Comparison of ENCODE assay signal across 19 cellular contexts in the genomic region with DNA sequence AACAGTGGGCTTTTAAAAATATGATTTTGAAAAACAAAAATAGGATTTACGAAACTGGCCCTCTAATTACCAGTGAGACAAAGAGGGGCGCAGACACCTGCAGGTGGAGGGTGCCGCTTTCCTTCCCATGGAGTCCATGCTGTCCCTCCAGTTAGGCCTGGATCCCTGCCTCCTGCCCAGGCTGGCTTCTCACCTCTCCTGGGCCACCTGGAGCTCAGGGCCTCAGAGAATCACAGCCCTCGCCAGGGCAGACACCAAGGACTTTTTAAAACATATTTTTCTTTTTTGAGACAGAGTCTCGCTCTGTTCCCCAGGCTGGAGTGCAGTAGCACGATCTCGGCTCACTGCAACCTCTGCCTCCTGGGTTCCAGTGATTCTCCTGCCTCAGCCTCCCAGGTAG.
DNase-seq lines count a peak whose midpoint lies in the region; ATAC-seq and TF ChIP-seq lines count a peak whose summit lies in the region.
"Had no signal": no experiment of that assay in that cellular context is flagged by ENCODE, and none has a peak within 500 bp of the region (broad histone marks: within the 10 kb centered on the region; RNA-seq: fewer than 3 reads in every experiment).

No MANE protein-coding gene starts in this region.

- peaks cover 2% of the 10 kb centered on the region for H3K9me3 Mint-ChIP-seq in activated CD8-positive, alpha-beta memory T cell treated with anti-CD3 and anti-CD28 coated beads, Interleukin-2, amount 10 ng/mL, durations not matched to agents 7 days and 5 days (ENCODE audit: low read depth)
- no peaks in the 10 kb centered on the region for H3K9me3 Mint-ChIP-seq in type B pancreatic cell
- no peaks in the 10 kb centered on the region for H3K9me3 Mint-ChIP-seq in activated CD8-positive, alpha-beta T cell treated with anti-CD3 and anti-CD28 coated beads for 36 hours
- H3K9me3 Mint-ChIP-seq: CD4-positive, alpha-beta T cell had no signal

- peaks cover 2% of the 10 kb centered on the region for H3K27me3 Mint-ChIP-seq in activated CD8-positive, alpha-beta memory T cell treated with anti-CD3 and anti-CD28 coated beads, Interleukin-2, amount 10 ng/mL, durations not matched to agents 7 days and 5 days
- peaks cover 7% of the 10 kb centered on the region for H3K27me3 Mint-ChIP-seq in type B pancreatic cell
- peaks cover 12% of the 10 kb centered on the region for H3K27me3 Mint-ChIP-seq in activated CD8-positive, alpha-beta T cell treated with anti-CD3 and anti-CD28 coated beads for 36 hours

- intact Hi-C loops in colonic mucosa (cut with DNase I): no loop called here
- intact Hi-C loops in esophagus muscularis mucosa (cut with DNase I): no loop called here
- intact Hi-C loops in activated CD8-positive, alpha-beta T cell treated with anti-CD3 and anti-CD28 coated beads for 36 hours (cut with micrococcal nuclease): no loop called here

- no peak overlapping the region for H3K9ac ChIP-seq in colonic mucosa (ENCODE audit: low read depth in 2 of 2, low read length in 2 of 2)

- DNase-seq in activated CD8-positive, alpha-beta memory T cell treated with anti-CD3 and anti-CD28 coated beads for 24 hours: peak; percentile 15
- DNase-seq in activated CD8-positive, alpha-beta memory T cell treated with anti-CD3 and anti-CD28 coated beads, Interleukin-2, amount 10 ng/mL, durations not matched to agents 7 days and 5 days: no peak
- peak; percentile 5 for DNase-seq in colonic mucosa
- DNase-seq in esophagus muscularis mucosa (ENCODE audit: extremely low spot score): peak; percentile 79
- peak; percentile 36 for DNase-seq in type B pancreatic cell (ENCODE audit: extremely low spot score, unreplicated experiment)
- DNase-seq in dedifferentiated amniotic fluid mesenchymal stem cell (ENCODE audit: extremely low spot score): no peak
- DNase-seq in activated CD8-positive, alpha-beta T cell treated with anti-CD3 and anti-CD28 coated beads for 36 hours: no peak
- DNase-seq: AML-193; CD4-positive, alpha-beta T cell; DMS153; DMS79; GDM1; GOT3; IMR-90 had no signal

- no peak overlapping the region for H3K4me3 Mint-ChIP-seq in activated CD8-positive, alpha-beta memory T cell treated with anti-CD3 and anti-CD28 coated beads, Interleukin-2, amount 10 ng/mL, durations not matched to agents 7 days and 5 days
- no peak overlapping the region for H3K4me3 Mint-ChIP-seq in type B pancreatic cell
- H3K4me3 Mint-ChIP-seq in activated CD8-positive, alpha-beta T cell treated with anti-CD3 and anti-CD28 coated beads for 36 hours: no peak overlapping the region
- H3K4me3 Mint-ChIP-seq: CD4-positive, alpha-beta T cell had no signal

- H3K4me3 ChIP-seq in colonic mucosa (no peak overlapping the region), esophagus muscularis mucosa (no peak overlapping the region)
- H3K4me3 ChIP-seq: A549, HAP-1 had no signal

- no peak overlapping the region for H3K27ac ChIP-seq in colonic mucosa
- H3K27ac ChIP-seq in esophagus muscularis mucosa (replicated peaks in 1 of 4): no peak overlapping the region
- H3K27ac ChIP-seq: 22Rv1, A549, C4-2B had no signal

- H3K4me1 Mint-ChIP-seq in activated CD8-positive, alpha-beta memory T cell treated with anti-CD3 and anti-CD28 coated beads, Interleukin-2, amount 10 ng/mL, durations not matched to agents 7 days and 5 days: no peaks in the 10 kb centered on the region
- no peaks in the 10 kb centered on the region for H3K4me1 Mint-ChIP-seq in type B pancreatic cell (ENCODE audit: unreplicated experiment)
- H3K4me1 Mint-ChIP-seq in activated CD8-positive, alpha-beta T cell treated with anti-CD3 and anti-CD28 coated beads for 36 hours (ENCODE audit: low read depth): no peaks in the 10 kb centered on the region

- H3K36me3 Mint-ChIP-seq in activated CD8-positive, alpha-beta memory T cell treated with anti-CD3 and anti-CD28 coated beads, Interleukin-2, amount 10 ng/mL, durations not matched to agents 7 days and 5 days: no peaks in the 10 kb centered on the region
- H3K36me3 Mint-ChIP-seq in type B pancreatic cell: no peaks in the 10 kb centered on the region
- H3K36me3 Mint-ChIP-seq in activated CD8-positive, alpha-beta T cell treated with anti-CD3 and anti-CD28 coated beads for 36 hours (ENCODE audit: low read depth): no peaks in the 10 kb centered on the region

- ATAC-seq in activated CD8-positive, alpha-beta memory T cell treated with anti-CD3 and anti-CD28 coated beads, Interleukin-2, amount 10 ng/mL, durations not matched to agents 7 days and 5 days: no peak
- no peak for ATAC-seq in HG02759 (IDR thresholded peaks at IDR 0.05; ENCODE audit: unreplicated experiment)
- ATAC-seq in activated CD8-positive, alpha-beta T cell treated with anti-CD3 and anti-CD28 coated beads for 36 hours: no peak
- ATAC-seq: A549 had no signal

- H3K9me3 ChIP-seq in colonic mucosa (no peaks in the 10 kb centered on the region), esophagus muscularis mucosa (no peaks in the 10 kb centered on the region)
- H3K9me3 ChIP-seq: A549, HAP-1 had no signal

- POLR2A ChIA-PET in activated CD8-positive, alpha-beta T cell treated with anti-CD3 and anti-CD28 coated beads for 36 hours (lab: Charles Lee): no interaction called here

- CTCF ChIA-PET in activated CD8-positive, alpha-beta memory T cell treated with anti-CD3 and anti-CD28 coated beads, Interleukin-2, amount 10 ng/mL, durations not matched to agents 7 days and 5 days (lab: Charles Lee): no interaction called here
- CTCF ChIA-PET in activated CD8-positive, alpha-beta T cell treated with anti-CD3 and anti-CD28 coated beads for 36 hours (lab: Charles Lee): no interaction called here

- TF ChIP-seq EP300 in esophagus muscularis mucosa (IDR thresholded peaks at IDR 0.05): no peak

- TF ChIP-seq CTCF in colonic mucosa (IDR thresholded peaks at IDR 0.05) (no peak), esophagus muscularis mucosa (IDR thresholded peaks at IDR 0.05) (no peak), type B pancreatic cell (conservative IDR thresholded peaks at IDR 0.05) (no peak)
- no peak for TF ChIP-seq CTCF in activated CD8-positive, alpha-beta T cell treated with anti-CD3 and anti-CD28 coated beads for 36 hours (IDR thresholded peaks at IDR 0.05)

- H3K36me3 ChIP-seq in colonic mucosa (no peaks in the 10 kb centered on the region), esophagus muscularis mucosa (no peaks in the 10 kb centered on the region)
- H3K36me3 ChIP-seq: HAP-1 had no signal

- 79% methylated on average over 7 of the region's 7 CpGs for WGBS in esophagus muscularis mucosa

- no peak for TF ChIP-seq POLR2A in esophagus muscularis mucosa (IDR thresholded peaks at IDR 0.05; ENCODE audit: low read depth)

- H3K27ac Mint-ChIP-seq in activated CD8-positive, alpha-beta memory T cell treated with anti-CD3 and anti-CD28 coated beads, Interleukin-2, amount 10 ng/mL, durations not matched to agents 7 days and 5 days: no peak overlapping the region
- no peak overlapping the region for H3K27ac Mint-ChIP-seq in type B pancreatic cell
- no peak overlapping the region for H3K27ac Mint-ChIP-seq in activated CD8-positive, alpha-beta T cell treated with anti-CD3 and anti-CD28 coated beads for 36 hours
- H3K27ac Mint-ChIP-seq: CD4-positive, alpha-beta T cell had no signal

- H3K27me3 ChIP-seq in colonic mucosa (no peaks in the 10 kb centered on the region), esophagus muscularis mucosa (peaks cover 0 to 58% (median 0%) of the 10 kb centered on the region in 4 donors)

- H3K4me1 ChIP-seq in colonic mucosa (no peaks in the 10 kb centered on the region), esophagus muscularis mucosa (no peaks in the 10 kb centered on the region)
- H3K4me1 ChIP-seq: A549, HAP-1 had no signal

Comparison
In these comparisons a context has a peak if more than half of its experiments do, and no peak if none do; other contexts are left out.
1. DNase-seq: peak in activated CD8-positive, alpha-beta memory T cell treated with anti-CD3 and anti-CD28 coated beads for 24 hours (single experiment), colonic mucosa (single experiment), esophagus muscularis mucosa (single experiment) and type B pancreatic cell (single experiment); none in activated CD8-positive, alpha-beta memory T cell treated with anti-CD3 and anti-CD28 coated beads, Interleukin-2, amount 10 ng/mL, durations not matched to agents 7 days and 5 days (single experiment), dedifferentiated amniotic fluid mesenchymal stem cell (single experiment) and activated CD8-positive, alpha-beta T cell treated with anti-CD3 and anti-CD28 coated beads for 36 hours (single experiment).